Comparison of ENCODE assay signal across 37 cellular contexts in genomic region chr2:129887688-129888266, GRCh38.
"Had no signal": no experiment of that assay in that cellular context is flagged by ENCODE, and none has a peak within 500 bp of the region (broad histone marks: within the 10 kb centered on the region; RNA-seq: fewer than 3 reads in every experiment).

No MANE protein-coding gene starts in this region.

- H3K4me3 ChIP-seq: Peyer's patch had no signal

- H3K4me3 Mint-ChIP-seq: activated B cell treated with CpG ODN at 0.5 μM for 24 hours; activated CD4-positive, alpha-beta memory T cell treated with anti-CD3 and anti-CD28 coated beads, Interleukin-2, amount 10 ng/mL, durations not matched to agents 7 days and 5 days; activated CD8-positive, alpha-beta memory T cell treated with anti-CD3 and anti-CD28 coated beads, Interleukin-2, amount 10 ng/mL, durations not matched to agents 7 days and 5 days; activated naive CD8-positive, alpha-beta T cell treated with anti-CD3 and anti-CD28 coated beads for 36 hours had no signal

- H3K9me3 Mint-ChIP-seq: activated B cell treated with CpG ODN at 0.5 μM for 24 hours; activated CD4-positive, alpha-beta memory T cell treated with anti-CD3 and anti-CD28 coated beads, Interleukin-2, amount 10 ng/mL, durations not matched to agents 7 days and 5 days; activated naive CD8-positive, alpha-beta T cell treated with anti-CD3 and anti-CD28 coated beads for 36 hours had no signal

- H3K27me3 ChIP-seq: brain microvascular endothelial cell, Peyer's patch had no signal

- H3K27ac ChIP-seq: brain microvascular endothelial cell, KMS-11, Peyer's patch, RWPE1, VCaP had no signal

- DNase-seq: activated B cell treated with CpG ODN at 0.5 μM for 24 hours; activated CD4-positive, alpha-beta memory T cell treated with anti-CD3 and anti-CD28 coated beads, Interleukin-2, amount 10 ng/mL, durations not matched to agents 7 days and 5 days; activated CD4-positive, alpha-beta T cell treated with anti-CD3 and anti-CD28 coated beads for 48 hours; activated CD4-positive, CD25-positive, alpha-beta regulatory T cell treated with anti-CD3 and anti-CD28 coated beads, Interleukin-2, amount 50 U/mL, for 72 hours; activated CD8-positive, alpha-beta memory T cell treated with anti-CD3 and anti-CD28 coated beads for 24 hours; activated CD8-positive, alpha-beta memory T cell treated with anti-CD3 and anti-CD28 coated beads, Interleukin-2, amount 10 ng/mL, durations not matched to agents 7 days and 5 days; activated CD8-positive, alpha-beta memory T cell treated with anti-CD3 and anti-CD28 coated beads, Interleukin-2, amount 50 U/mL, for 48 hours; activated effector memory CD4-positive, alpha-beta T cell treated with Interleukin-2 at 50 U/mL for 16 hours; activated naive CD4-positive, alpha-beta T cell; activated naive CD4-positive, alpha-beta T cell treated with anti-CD3 and anti-CD28 coated beads, Interleukin-2, amount 50 U/mL, for 16 hours; activated naive CD8-positive, alpha-beta T cell treated with anti-CD3 and anti-CD28 coated beads for 36 hours; activated T-cell treated with anti-CD3 and anti-CD28 coated beads, Interleukin-2, amount 50 U/mL, for 48 hours; amniotic stem cell; aorta; brain microvascular endothelial cell; central memory CD4-positive, alpha-beta T cell; NCI-H1092 treated with DMSO at 0.1 percent for 48 hours; NCI-H1417; NCI-H146; NCI-H187; NCI-H2029 treated with DMSO at 0.1 percent for 48 hours; NCI-H2107; NCI-H2171; NCI-H510A; NCI-H526; NCI-H748 treated with DMSO at 0.1 percent for 48 hours; NK-92 treated with Interleukin-12 subunit alpha and Interleukin-12 subunit beta, amount 100 ng/mL, for 24 hours; PC-3; Peyer's patch; SIG-M5; SW 1271; T-helper 1 cell; T-helper 2 cell; T-helper 9 cell had no signal

- H3K36me3 ChIP-seq: brain microvascular endothelial cell, Peyer's patch had no signal

- H3K27ac Mint-ChIP-seq: activated B cell treated with CpG ODN at 0.5 μM for 24 hours; activated CD4-positive, alpha-beta memory T cell treated with anti-CD3 and anti-CD28 coated beads, Interleukin-2, amount 10 ng/mL, durations not matched to agents 7 days and 5 days; activated CD8-positive, alpha-beta memory T cell treated with anti-CD3 and anti-CD28 coated beads, Interleukin-2, amount 10 ng/mL, durations not matched to agents 7 days and 5 days; activated naive CD8-positive, alpha-beta T cell treated with anti-CD3 and anti-CD28 coated beads for 36 hours had no signal

- H3K4me1 Mint-ChIP-seq: activated B cell treated with CpG ODN at 0.5 μM for 24 hours; activated CD4-positive, alpha-beta memory T cell treated with anti-CD3 and anti-CD28 coated beads, Interleukin-2, amount 10 ng/mL, durations not matched to agents 7 days and 5 days; activated CD8-positive, alpha-beta memory T cell treated with anti-CD3 and anti-CD28 coated beads, Interleukin-2, amount 10 ng/mL, durations not matched to agents 7 days and 5 days; activated naive CD8-positive, alpha-beta T cell treated with anti-CD3 and anti-CD28 coated beads for 36 hours had no signal

- H3K36me3 Mint-ChIP-seq: activated CD8-positive, alpha-beta memory T cell treated with anti-CD3 and anti-CD28 coated beads, Interleukin-2, amount 10 ng/mL, durations not matched to agents 7 days and 5 days; activated naive CD8-positive, alpha-beta T cell treated with anti-CD3 and anti-CD28 coated beads for 36 hours had no signal

- H3K9me3 ChIP-seq: Peyer's patch had no signal

- H3K4me1 ChIP-seq: Peyer's patch had no signal

- H3K27me3 Mint-ChIP-seq: activated naive CD8-positive, alpha-beta T cell treated with anti-CD3 and anti-CD28 coated beads for 36 hours had no signal
